Comparison of ENCODE assay signal across 17 cellular contexts in genomic region chr5:143128412-143129071, GRCh38.
DNase-seq lines count a peak whose midpoint lies in the region; ATAC-seq and TF ChIP-seq lines count a peak whose summit lies in the region.
"Had no signal": no experiment of that assay in that cellular context is flagged by ENCODE, and none has a peak within 500 bp of the region (broad histone marks: within the 10 kb centered on the region; RNA-seq: fewer than 3 reads in every experiment).

No MANE protein-coding gene starts in this region.

- intact Hi-C loops in left ventricle myocardium inferior (cut with micrococcal nuclease) (no loop called here), psoas muscle (cut with DNase I) (no loop called here), lower lobe of right lung (cut with DNase I) (no loop called here)

- DNase-seq in ELF-1 (ENCODE audit: low read depth, low spot score) (peak; percentile 8), NCI-H69 (lab: John Stamatoyannopoulos, UW) (peak; percentile 72), left ventricle myocardium inferior (no peak), psoas muscle (no peak), superior temporal gyrus (ENCODE audit: extremely low spot score) (no peak), NAMALWA (ENCODE audit: low spot score) (no peak), lower lobe of right lung (no peak)
- DNase-seq in stimulated activated CD4-positive, alpha-beta T cell treated with anti-CD3 and anti-CD28 coated beads, Interleukin-4, amount 100 ng/mL, for 1 hour: no peak
- DNase-seq: activated CD8-positive, alpha-beta T cell treated with anti-CD3 and anti-CD28 coated beads for 36 hours; amygdala; HCEC 1CT; kidney; naive B cell; NCI-H1092; SK-N-SH; stimulated activated CD8-positive, alpha-beta memory T cell treated with anti-CD3 and anti-CD28 coated beads, Interleukin-4, amount 100 ng/mL, for 48 hours had no signal

- H3K36me3 ChIP-seq in left ventricle myocardium inferior (no peaks in the 10 kb centered on the region), psoas muscle (ENCODE audit: insufficient read depth in 1 of 2, low read depth in 1 of 2) (no peaks in the 10 kb centered on the region), lower lobe of right lung (no peaks in the 10 kb centered on the region)
- H3K36me3 ChIP-seq: tibial nerve had no signal

- peak; percentile 72 to 89 (median 84) for ATAC-seq in psoas muscle
- no peak for ATAC-seq in lower lobe of right lung
- ATAC-seq: activated CD8-positive, alpha-beta T cell treated with anti-CD3 and anti-CD28 coated beads for 36 hours had no signal

- WGBS in psoas muscle, 3 donors: 15 to 24% (median 15%) methylated on average over 7 of the region's 7 CpGs

- H3K4me1 ChIP-seq in left ventricle myocardium inferior (peaks cover 91% of the 10 kb centered on the region), psoas muscle (peaks cover 91% of the 10 kb centered on the region), lower lobe of right lung (peaks cover 36% of the 10 kb centered on the region)

- H3K27me3 ChIP-seq in left ventricle myocardium inferior (ENCODE audit: low read depth): no peaks in the 10 kb centered on the region
- no peaks in the 10 kb centered on the region for H3K27me3 ChIP-seq in psoas muscle (ENCODE audit: insufficient read depth in 3 of 3, low read length in 2 of 3)
- H3K27me3 ChIP-seq in lower lobe of right lung (ENCODE audit: low read depth): no peaks in the 10 kb centered on the region
- H3K27me3 ChIP-seq: tibial nerve had no signal

- TF ChIP-seq CTCF in left ventricle myocardium inferior (IDR thresholded peaks at IDR 0.05; ENCODE audit: borderline replicate concordance): no peak
- no peak for TF ChIP-seq CTCF in psoas muscle (IDR thresholded peaks at IDR 0.05)
- no peak for TF ChIP-seq CTCF in lower lobe of right lung (IDR thresholded peaks at IDR 0.05)

- H3K4me3 ChIP-seq in left ventricle myocardium inferior (peak overlapping the region; percentile 4), psoas muscle (peak overlapping the region; percentile 56), lower lobe of right lung (no peak overlapping the region)
- H3K4me3 ChIP-seq: tibial nerve had no signal

- no peaks in the 10 kb centered on the region for H3K9me3 ChIP-seq in left ventricle myocardium inferior (replicated peaks)
- H3K9me3 ChIP-seq in psoas muscle: no peaks in the 10 kb centered on the region
- H3K9me3 ChIP-seq in lower lobe of right lung: no peaks in the 10 kb centered on the region
- H3K9me3 ChIP-seq: SK-N-SH, tibial nerve had no signal

- H3K27ac ChIP-seq in left ventricle myocardium inferior (replicated peaks) (peak overlapping the region; percentile 61), psoas muscle (peak overlapping the region; percentile 94), lower lobe of right lung (no peak overlapping the region)
- H3K27ac ChIP-seq: tibial nerve had no signal

Comparison
In these comparisons a context has a peak if more than half of its experiments do, and no peak if none do; other contexts are left out.
1. DNase-seq: peak in ELF-1 (single experiment) and NCI-H69 (single experiment); none in left ventricle myocardium inferior (single experiment), psoas muscle (0 of 2), superior temporal gyrus (single experiment), stimulated activated CD4-positive, alpha-beta T cell treated with anti-CD3 and anti-CD28 coated beads, Interleukin-4, amount 100 ng/mL, for 1 hour (single experiment), NAMALWA (single experiment) and lower lobe of right lung (single experiment).
2. ATAC-seq: peak in psoas muscle (4 of 4); none in lower lobe of right lung (0 of 2).